24 cellular contexts compared by ENCODE assay signal in the genomic region with DNA sequence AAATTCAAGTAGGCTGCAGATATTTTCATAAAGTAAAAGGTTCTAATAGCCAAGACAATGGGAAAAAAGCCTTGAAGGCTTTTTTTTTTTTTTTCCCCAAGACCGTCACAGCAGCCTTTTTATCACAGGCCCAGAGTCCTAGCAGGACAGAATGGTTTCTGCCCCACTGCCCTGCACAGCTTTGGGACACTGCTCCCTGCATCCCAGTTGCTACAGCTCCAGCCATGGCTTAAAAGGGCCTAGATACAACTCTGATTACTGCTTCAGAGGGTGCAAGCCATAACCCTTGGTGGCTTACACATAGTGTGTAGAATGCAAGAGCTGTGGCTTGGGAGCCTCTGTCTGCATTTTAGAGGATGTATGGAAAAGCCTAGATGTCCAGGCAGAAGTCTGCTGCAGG.
"Had no signal": no experiment of that assay in that cellular context is flagged by ENCODE, and none has a peak within 500 bp of the region (broad histone marks: within the 10 kb centered on the region; RNA-seq: fewer than 3 reads in every experiment).

No MANE protein-coding gene starts in this region.

- DNase-seq: stimulated activated CD4-positive, alpha-beta T cell treated with anti-CD3 and anti-CD28 coated beads, Interleukin-2, amount 100 ng/mL, for 48 hours; stimulated activated CD4-positive, alpha-beta T cell treated with anti-CD3 and anti-CD28 coated beads, Interleukin-4, amount 100 ng/mL, for 1 hour; stimulated activated CD4-positive, alpha-beta T cell treated with anti-CD3 and anti-CD28 coated beads, Interleukin-4, amount 100 ng/mL, for 24 hours; stimulated activated CD4-positive, alpha-beta T cell treated with anti-CD3 and anti-CD28 coated beads, Interleukin-4, amount 100 ng/mL, for 4 hours; stimulated activated CD8-positive, alpha-beta memory T cell treated with anti-CD3 and anti-CD28 coated beads, Interleukin-4, amount 100 ng/mL, for 48 hours; stimulated activated naive B cell treated with anti-CD40 and anti-IgM and Interleukin-4, amounts not matched to agents 10 μg/mL and 1 μg/mL and 100 μg/mL, for 72 hours; stimulated activated naive CD4-positive, alpha-beta T cell; stimulated activated naive CD4-positive, alpha-beta T cell treated with Interleukin-2 at 50 U/mL for 16 hours; stimulated activated naive CD8-positive, alpha-beta T cell treated with anti-CD3 and anti-CD28 coated beads, Interleukin-15, amount 100 ng/mL, for 72 hours; stimulated activated naive CD8-positive, alpha-beta T cell treated with anti-CD3 and anti-CD28 coated beads, Interleukin-15, Interleukin-2, amounts not matched to agents 100 U/mL and 50 U/mL, for 24 hours; stomach; substantia nigra; testis; thyroid gland; tibial artery; transverse colon; trophoblast cell; upper lobe of left lung; upper lobe of right lung; uterus had no signal

- H3K4me1 ChIP-seq: stomach, suprapubic skin, testis, thyroid gland, tibial artery, tibial nerve, transverse colon, upper lobe of left lung, upper lobe of right lung, uterus, vagina had no signal

- H3K4me3 ChIP-seq: stomach, suprapubic skin, testis, thoracic aorta, thyroid gland, tibial artery, tibial nerve, transverse colon, upper lobe of left lung, upper lobe of right lung, uterus, vagina had no signal

- H3K27ac ChIP-seq: stomach, suprapubic skin, testis, thoracic aorta, thyroid gland, tibial artery, tibial nerve, transverse colon, upper lobe of left lung, upper lobe of right lung, uterus, vagina had no signal

- H3K36me3 ChIP-seq: stomach, suprapubic skin, thoracic aorta, thyroid gland, tibial artery, tibial nerve, transverse colon, upper lobe of left lung, upper lobe of right lung, uterus, vagina had no signal

- H3K9me3 ChIP-seq: testis, thyroid gland, transverse colon, upper lobe of left lung, uterus, vagina had no signal
